ENCODE assay signal across 12 cellular contexts in the genomic region with DNA sequence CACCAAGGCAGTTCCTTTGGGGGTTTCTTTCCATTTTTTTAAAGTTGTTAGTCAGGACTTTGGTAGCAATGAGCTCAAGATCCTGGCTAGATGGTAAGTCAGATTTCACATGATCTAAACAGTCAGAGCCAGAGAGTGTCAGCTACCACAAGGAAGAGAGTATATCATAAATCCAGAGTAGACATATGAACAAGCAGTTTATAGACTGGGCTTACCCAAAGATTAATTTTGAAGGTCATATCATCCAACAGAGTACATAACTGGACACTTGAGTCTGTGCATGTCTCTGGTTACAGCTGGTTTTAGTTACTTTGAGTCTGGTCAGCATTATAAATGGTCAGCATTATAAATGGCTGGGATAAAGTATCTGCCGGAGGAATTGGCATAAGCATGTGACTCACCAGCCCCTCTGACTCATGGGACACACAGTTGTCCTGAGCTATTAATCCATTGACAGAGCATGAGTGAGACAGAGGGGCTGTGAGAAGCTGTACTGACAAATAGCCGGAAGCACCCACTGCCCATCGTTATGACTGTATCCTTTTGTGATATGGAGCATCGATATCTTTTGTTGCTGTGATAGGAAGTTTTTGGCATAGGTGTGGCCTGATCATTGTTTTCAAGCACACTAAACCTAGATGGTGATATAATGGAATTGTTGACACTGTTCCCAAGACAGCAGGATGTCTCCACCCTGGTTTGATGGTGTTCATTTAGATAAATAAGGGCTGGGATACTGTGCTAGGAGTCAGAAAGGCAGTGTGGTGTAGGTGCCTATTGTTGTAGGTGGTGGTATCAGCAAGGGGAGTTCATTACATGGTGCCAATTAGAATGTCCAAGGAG. TPM values are rescaled to one million over a fixed set of nuclear protein-coding genes. Genes with fewer than 3 reads are reported as not detected.
DNase-seq lines count a peak whose midpoint lies in the region; ATAC-seq, FAIRE-seq and TF ChIP-seq lines count a peak whose summit lies in the region.
"Had no signal": no experiment of that assay in that cellular context is flagged by ENCODE, and none has a peak within 500 bp of the region (broad histone marks: within the 10 kb centered on the region; RNA-seq: fewer than 3 reads in every experiment).

No MANE protein-coding gene starts in this region.

- 58 to 79% (median 67%) methylated on average over 4 of the region's 4 CpGs for WGBS in small intestine, 3 donors

- H3K27me3 ChIP-seq in foreskin keratinocyte (no peaks in the 10 kb centered on the region), small intestine (ENCODE audit: control insufficient read depth in 2 of 2, insufficient read depth in 2 of 2, low read length in 2 of 2) (no peaks in the 10 kb centered on the region)
- H3K27me3 ChIP-seq: testis had no signal

- H3K36me3 ChIP-seq in small intestine (ENCODE audit: control insufficient read depth in 2 of 2, insufficient read depth in 2 of 2, low read length in 2 of 2), result no peaks in the 10 kb centered on the region

- H3K9me3 ChIP-seq in small intestine (ENCODE audit: control insufficient read depth, low read depth), result no peaks in the 10 kb centered on the region
- H3K9me3 ChIP-seq: testis had no signal

- H3K4me1 ChIP-seq in foreskin keratinocyte (peaks cover 50% of the 10 kb centered on the region), small intestine (ENCODE audit: control insufficient read depth in 2 of 2, insufficient read depth in 1 of 2, low read depth in 1 of 2, low read length in 1 of 2) (no peaks in the 10 kb centered on the region)

- DNase-seq in H4 (ENCODE audit: low spot score) (peak; percentile 52), SW 1271 (lab: John Stamatoyannopoulos, UW) (peak; percentile 28 to 81), foreskin keratinocyte (peak; percentile 77 to 95), small intestine (peak; percentile 38), RPMI8226 (no peak), activated gamma-delta T cell treated with Interleukin-2 at 50 U/mL for 16 hours (no peak)
- DNase-seq in activated naive CD4-positive, alpha-beta T cell (lab: John Stamatoyannopoulos, UW), result no peak
- DNase-seq: NCI-H1436, testis had no signal

- no peak for FAIRE-seq in small intestine (lab: Jason Lieb, UNC)
- FAIRE-seq: GM12891 had no signal

- ATAC-seq in foreskin keratinocyte (peak; percentile 92), GM21360 (IDR thresholded peaks at IDR 0.05; ENCODE audit: unreplicated experiment) (no peak)

- H3K27ac ChIP-seq in foreskin keratinocyte (peak overlapping the region; percentile 38), small intestine (ENCODE audit: low read depth in 1 of 2, low read length in 1 of 2) (peak overlapping the region in 1 of 2 donors; percentile 18)
- H3K27ac ChIP-seq: testis, VCaP had no signal

- no peak for TF ChIP-seq CTCF in foreskin keratinocyte (conservative IDR thresholded peaks at IDR 0.05)

- H3K4me3 ChIP-seq in small intestine (ENCODE audit: low read depth in 1 of 2, low read length in 2 of 2), result no peak overlapping the region
- H3K4me3 ChIP-seq: testis had no signal

RNA-seq across cellular contexts. Expression of a gene that starts 19.2 kb away (rescaled TPM):
- total RNA-seq in H4 (2014; rRNA removed; shearing (Covaris generic)), result 5.2 and 6.0 TPM in 2 replicates
- total RNA-seq in foreskin keratinocyte, result 0.85 and 2.2 TPM in 2 replicates
- polyA plus RNA-seq in foreskin keratinocyte, result 0.43 and 0.87 TPM in 2 replicates
- polyA plus RNA-seq in small intestine, result 1 to 10 TPM in 2 of 3 donors, under 1 TPM in 1; 0.89 to 2.4 (median 1.9) TPM

Comparison
In these comparisons a context has a peak if more than half of its experiments do, and no peak if none do; other contexts are left out.
1. DNase-seq: peak in H4 (single experiment), SW 1271 (2 of 2), foreskin keratinocyte (2 of 2) and small intestine (single experiment); none in RPMI8226 (single experiment), activated naive CD4-positive, alpha-beta T cell (0 of 4) and activated gamma-delta T cell treated with Interleukin-2 at 50 U/mL for 16 hours (single experiment).